Comparison of ENCODE assay signal across 12 cellular contexts in genomic region chr10:121553861-121554264, GRCh38. TPM values are rescaled to one million over a fixed set of nuclear protein-coding genes. Genes with fewer than 3 reads are reported as not detected.
A peak's percentile ranks its signal among the peaks of the same experiment; 100 is the strongest.
DNase-seq lines count a peak whose midpoint lies in the region; ATAC-seq and TF ChIP-seq lines count a peak whose summit lies in the region.
"Had no signal": no experiment of that assay in that cellular context is flagged by ENCODE, and none has a peak within 500 bp of the region (broad histone marks: within the 10 kb centered on the region; RNA-seq: fewer than 3 reads in every experiment).

No MANE protein-coding gene starts in this region.

- TF ChIP-seq CTCF in transverse colon (IDR thresholded peaks at IDR 0.05) = no peak

- H3K9me3 ChIP-seq in transverse colon = no peaks in the 10 kb centered on the region
- H3K9me3 ChIP-seq in aorta (ENCODE audit: control insufficient read depth, low read length) = no peaks in the 10 kb centered on the region

- H3K27ac ChIP-seq in transverse colon (peak overlapping the region in 2 of 4 donors; percentile 4 to 30), aorta (ENCODE audit: low read depth in 1 of 2, low read length in 2 of 2) (no peak overlapping the region)
- H3K27ac ChIP-seq: tibial nerve had no signal

- TF ChIP-seq EP300 in transverse colon (IDR thresholded peaks at IDR 0.05; ENCODE audit: low read depth) = no peak

- peaks cover 0 to 6% (median 3%) of the 10 kb centered on the region in 4 donors for H3K36me3 ChIP-seq in transverse colon
- H3K36me3 ChIP-seq in aorta (ENCODE audit: control insufficient read depth in 1 of 2, insufficient read depth in 2 of 2, low read length in 1 of 2) = peaks cover 0 to 4% of the 10 kb centered on the region in 2 donors
- H3K36me3 ChIP-seq: tibial nerve had no signal

- TF ChIP-seq POLR2A in transverse colon (IDR thresholded peaks at IDR 0.05) = no peak

- H3K27me3 ChIP-seq in transverse colon (no peaks in the 10 kb centered on the region), aorta (ENCODE audit: control insufficient read depth in 1 of 2, insufficient read depth in 2 of 2, low read length in 1 of 2) (no peaks in the 10 kb centered on the region)
- H3K27me3 ChIP-seq: tibial nerve had no signal

- no peak for ATAC-seq in aorta (ENCODE audit: low FRiP score)
- ATAC-seq: K562 had no signal

- DNase-seq in NCI-H2029 (lab: John Stamatoyannopoulos, UW) (peak; percentile 6), NCI-H2029 treated with DMSO at 0.1 percent for 48 hours (lab: John Stamatoyannopoulos, UW) (no peak), astrocyte of the hippocampus (ENCODE audit: low read depth, low spot score) (peak; percentile 51), kidney tubule cell (ENCODE audit: low spot score) (peak; percentile 89), transverse colon (peak; percentile 37), NCI-H187 (lab: John Stamatoyannopoulos, UW) (no peak), aorta (no peak), NCI-H1092 treated with DMSO at 0.1 percent for 48 hours (lab: John Stamatoyannopoulos, UW) (no peak)
- DNase-seq: activated CD4-positive, alpha-beta T cell treated with anti-CD3 and anti-CD28 coated beads, Interleukin-2, amount 10 ng/mL, durations not matched to agents 24 days and 14 days had no signal

- 49 to 60% methylated on average over 2 to 7 of the region's 7 CpGs for WGBS in transverse colon (ENCODE audit: low coverage in 1 of 2), 2 donors
- WGBS in aorta, 2 donors = 82 to 86% methylated on average over 7 of the region's 7 CpGs

- H3K4me1 ChIP-seq in transverse colon (peaks cover 6 to 32% (median 9%) of the 10 kb centered on the region in 4 donors), aorta (ENCODE audit: control insufficient read depth in 1 of 2, insufficient read depth in 2 of 2, low read length in 2 of 2) (no peaks in the 10 kb centered on the region)
- H3K4me1 ChIP-seq: tibial nerve had no signal

- intact Hi-C loops in transverse colon (cut with DNase I; ENCODE audit: low total_unique reads) = no loop called here
- intact Hi-C loops in aorta (cut with DNase I) = no loop called here

- H3K4me3 ChIP-seq in transverse colon (no peak overlapping the region), aorta (ENCODE audit: low read length in 2 of 2) (no peak overlapping the region)
- H3K4me3 ChIP-seq: K562, tibial nerve had no signal

- in situ Hi-C loops in transverse colon (cut with MboI; ENCODE audit: low pct_ligation_motif_present in 1 of 4, low pct_unique_long_range_greater_than_20kb in 1 of 4, low sequenced_read_pairs in 3 of 4) = no loop called here

RNA-seq across cellular contexts. Expression of gene FGFR2, which starts 44.4 kb away (rescaled TPM):
- total RNA-seq in transverse colon (100 to 1,000 TPM in 2 of 4 donors, 10 to 100 TPM in 2; 30.3 to 114 (median 87.9) TPM), aorta (10 to 100 TPM in 1 of 2 donors, 1 to 10 TPM in 1; 5.8 to 13.1 TPM)
- polyA plus RNA-seq in aorta = 1 to 10 TPM in 1 of 2 donors, under 1 TPM in 1; 0.67 to 4.6 TPM
- total RNA-seq: activated CD4-positive, alpha-beta T cell treated with anti-CD3 and anti-CD28 coated beads, Interleukin-2, amount 10 ng/mL, durations not matched to agents 24 days and 14 days; activated T-helper 1 cell treated with anti-CD3 and anti-CD28 coated beads, Interleukin-12 subunit alpha, Interleukin-12 subunit beta, Interleukin-2, Interleukin-4 antibody, amounts not matched to agents 30 ng/mL and 10 ng/mL and 1 ng/mL, durations not matched to agents 14 hours and 24 hours and 36 hours had no signal
- polyA plus RNA-seq: K562 had no signal

Comparison
In these comparisons a context has a peak if more than half of its experiments do, and no peak if none do; other contexts are left out.
1. DNase-seq: peak in NCI-H2029 (single experiment), astrocyte of the hippocampus (single experiment), kidney tubule cell (single experiment) and transverse colon (single experiment); none in NCI-H2029 treated with DMSO at 0.1 percent for 48 hours (single experiment), NCI-H187 (0 of 2), aorta (0 of 2) and NCI-H1092 treated with DMSO at 0.1 percent for 48 hours (single experiment).